In the genomic region with DNA sequence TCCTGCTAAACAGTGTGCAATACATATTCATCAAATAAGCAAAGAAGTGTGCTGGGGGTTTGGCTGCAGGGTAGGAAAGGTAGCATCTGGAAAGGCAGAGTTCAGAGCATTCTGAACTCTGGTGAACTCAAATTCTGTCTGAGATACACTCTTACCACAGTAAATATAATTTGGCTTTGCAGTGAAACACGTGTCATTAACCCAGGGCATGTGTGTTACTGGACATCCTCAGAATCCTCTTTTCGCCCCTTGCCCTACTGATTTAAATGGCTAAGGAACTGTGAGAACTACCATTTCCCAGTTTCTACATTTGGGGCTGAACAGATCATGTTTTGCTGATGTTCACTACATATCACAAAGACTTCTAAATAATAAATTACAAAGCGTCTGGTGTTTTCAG, we compare ENCODE assay signal across 27 cellular contexts.
"Had no signal": no experiment of that assay in that cellular context is flagged by ENCODE, and none has a peak within 500 bp of the region (broad histone marks: within the 10 kb centered on the region; RNA-seq: fewer than 3 reads in every experiment).

No MANE protein-coding gene starts in this region.

- H3K4me1 ChIP-seq: colonic mucosa, esophagus muscularis mucosa, esophagus squamous epithelium, foreskin keratinocyte, gastrocnemius medialis, gastroesophageal sphincter, heart left ventricle, heart right ventricle had no signal

- H3K27me3 ChIP-seq: colonic mucosa, dorsolateral prefrontal cortex, esophagus muscularis mucosa, esophagus squamous epithelium, foreskin keratinocyte, gastrocnemius medialis, gastroesophageal sphincter, heart left ventricle, heart right ventricle had no signal

- H3K27ac ChIP-seq: colonic mucosa, coronary artery, dorsolateral prefrontal cortex, epithelial cell of prostate, esophagus muscularis mucosa, esophagus squamous epithelium, foreskin keratinocyte, gastrocnemius medialis, gastroesophageal sphincter, heart left ventricle, heart right ventricle had no signal

- H3K4me3 ChIP-seq: colonic mucosa, coronary artery, dorsolateral prefrontal cortex, esophagus muscularis mucosa, esophagus squamous epithelium, gastrocnemius medialis, gastroesophageal sphincter, heart left ventricle, heart right ventricle had no signal

- ATAC-seq: effector memory CD8-positive, alpha-beta T cell; esophagus mucosa; foreskin keratinocyte; gastrocnemius medialis; gastroesophageal sphincter; heart left ventricle; heart right ventricle had no signal

- DNase-seq: colonic mucosa; cortex of kidney; dermis blood vessel endothelial cell; dorsolateral prefrontal cortex; effector CD8-positive, alpha-beta T cell; effector memory CD4-positive, alpha-beta T cell; effector memory CD8-positive, alpha-beta T cell; endodermal cell; erythroblast; esophagus squamous epithelium; foreskin fibroblast; foreskin keratinocyte; foreskin melanocyte; gastrocnemius medialis; glutamatergic neuron; head of caudate nucleus; heart left ventricle; heart right ventricle had no signal

- H3K9me3 ChIP-seq: colonic mucosa had no signal

- H3K36me3 ChIP-seq: colonic mucosa, esophagus muscularis mucosa, esophagus squamous epithelium, gastrocnemius medialis, gastroesophageal sphincter, heart left ventricle, heart right ventricle had no signal

- FAIRE-seq: colon, endometrium, endothelial cell of umbilical vein, frontal cortex had no signal
